Comparison of ENCODE assay signal across 8 cellular contexts in the genomic region with DNA sequence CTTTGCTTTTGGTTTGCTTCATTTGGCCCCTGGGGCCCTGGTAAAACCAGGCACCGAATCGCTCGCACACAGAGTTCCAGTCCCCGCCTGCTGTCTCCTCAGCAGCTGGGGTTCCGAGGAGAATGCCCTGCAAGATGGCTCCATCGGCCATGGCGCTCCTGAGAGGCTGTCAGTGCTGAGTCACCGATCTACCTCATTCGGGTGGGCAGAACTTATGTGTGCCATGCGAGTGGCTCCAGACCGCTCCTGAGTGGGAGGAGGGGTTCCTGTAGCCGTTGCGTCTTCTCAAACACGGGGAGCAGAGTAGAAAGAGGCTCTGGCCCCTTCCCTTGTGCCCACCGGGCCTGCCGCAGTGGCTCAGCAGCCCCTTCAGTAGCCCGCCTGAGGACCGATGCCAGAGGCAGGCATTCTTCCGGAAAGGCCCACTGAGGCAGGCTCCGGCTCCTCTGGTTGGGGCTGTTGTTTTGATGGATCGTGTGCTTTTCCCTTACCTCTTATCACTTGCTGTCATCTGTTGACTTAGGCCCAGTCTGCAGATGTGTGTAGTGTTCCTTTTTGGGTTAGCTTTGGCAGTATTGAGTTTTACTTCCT. TPM values are rescaled to one million over a fixed set of nuclear protein-coding genes. Genes with fewer than 3 reads are reported as not detected.
A peak's percentile ranks its signal among the peaks of the same experiment; 100 is the strongest.
DNase-seq lines count a peak whose midpoint lies in the region; ATAC-seq and TF ChIP-seq lines count a peak whose summit lies in the region.

No MANE protein-coding gene starts in this region.

- intact Hi-C loops in left ventricle myocardium inferior (cut with micrococcal nuclease) (no loop called here), sciatic nerve (cut with DNase I) (no loop called here)

- DNase-seq in DMS79 treated with DMSO at 0.1 percent for 48 hours (lab: John Stamatoyannopoulos, UW) (peak; percentile 5), DMS79 (lab: John Stamatoyannopoulos, UW) (no peak), SK-MEL-5 (ENCODE audit: low read depth, low spot score) (peak; percentile 46), left ventricle myocardium inferior (no peak), sciatic nerve (ENCODE audit: low spot score) (no peak), NCI-H1048 (lab: John Stamatoyannopoulos, UW) (no peak)

- in situ Hi-C loops in SK-MEL-5 (cut with HindIII; ENCODE audit: low pct_unique_long_range_greater_than_20kb, low sequenced_read_pairs): no loop called here

- H3K9me3 ChIP-seq in left ventricle myocardium inferior (replicated peaks): no peaks in the 10 kb centered on the region

- H3K27ac Mint-ChIP-seq in activated naive CD4-positive, alpha-beta T cell treated with anti-CD3 and anti-CD28 coated beads, Interleukin-2, amount 50 U/mL, for 24 hours: peak overlapping the region; percentile 99

- no peaks in the 10 kb centered on the region for H3K9me3 Mint-ChIP-seq in activated naive CD4-positive, alpha-beta T cell treated with anti-CD3 and anti-CD28 coated beads, Interleukin-2, amount 50 U/mL, for 24 hours

- ATAC-seq in HG03280 (IDR thresholded peaks at IDR 0.05; ENCODE audit: unreplicated experiment) (peak; percentile 33), sciatic nerve (peak; percentile 41)

- H3K27ac ChIP-seq in left ventricle myocardium inferior (replicated peaks): peak overlapping the region; percentile 90

- no peaks in the 10 kb centered on the region for H3K27me3 ChIP-seq in left ventricle myocardium inferior (ENCODE audit: low read depth)

- H3K4me1 Mint-ChIP-seq in activated naive CD4-positive, alpha-beta T cell treated with anti-CD3 and anti-CD28 coated beads, Interleukin-2, amount 50 U/mL, for 24 hours: peaks cover 35% of the 10 kb centered on the region

- H3K27me3 Mint-ChIP-seq in activated naive CD4-positive, alpha-beta T cell treated with anti-CD3 and anti-CD28 coated beads, Interleukin-2, amount 50 U/mL, for 24 hours: no peaks in the 10 kb centered on the region

- peaks cover 4% of the 10 kb centered on the region for H3K36me3 Mint-ChIP-seq in activated naive CD4-positive, alpha-beta T cell treated with anti-CD3 and anti-CD28 coated beads, Interleukin-2, amount 50 U/mL, for 24 hours

- peaks cover 47% of the 10 kb centered on the region for H3K4me1 ChIP-seq in left ventricle myocardium inferior

- no peak for TF ChIP-seq CTCF in left ventricle myocardium inferior (IDR thresholded peaks at IDR 0.05; ENCODE audit: borderline replicate concordance)

- peaks cover 31% of the 10 kb centered on the region for H3K36me3 ChIP-seq in left ventricle myocardium inferior

- H3K4me3 ChIP-seq in left ventricle myocardium inferior: peak overlapping the region; percentile 99

- peak overlapping the region; percentile 100 for H3K4me3 Mint-ChIP-seq in activated naive CD4-positive, alpha-beta T cell treated with anti-CD3 and anti-CD28 coated beads, Interleukin-2, amount 50 U/mL, for 24 hours

RNA-seq across cellular contexts. Expression of gene CHPF2, which starts 0.9 kb away (rescaled TPM):
- 44.0 and 45.7 TPM in 2 replicates for total RNA-seq in SK-MEL-5 (2014; rRNA removed; shearing (Covaris generic))
- polyA plus RNA-seq in SK-MEL-5 (2015; cell fraction: cytosol; rRNA removed): 51.6 and 60.4 TPM in 2 replicates
- 53.5 and 58.8 TPM in 2 replicates for polyA plus RNA-seq in SK-MEL-5 (2015; cell fraction: nucleus; rRNA removed)
- total RNA-seq in left ventricle myocardium inferior (17.3 TPM), sciatic nerve (23.6 TPM)

RNA-seq across cellular contexts. Expression of gene ABCF2, which starts 6.2 kb away (rescaled TPM):
- 93.5 and 94.6 TPM in 2 replicates for total RNA-seq in SK-MEL-5 (2014; rRNA removed; shearing (Covaris generic))
- 92.2 and 107 TPM in 2 replicates for polyA plus RNA-seq in SK-MEL-5 (2015; cell fraction: cytosol; rRNA removed)
- 77.1 and 83.4 TPM in 2 replicates for polyA plus RNA-seq in SK-MEL-5 (2015; cell fraction: nucleus; rRNA removed)
- total RNA-seq in left ventricle myocardium inferior (30.5 TPM), sciatic nerve (20.8 TPM)

RNA-seq across cellular contexts. Expression of gene SMARCD3, which starts 15.3 kb away (rescaled TPM):
- 22.9 and 24.3 TPM in 2 replicates for total RNA-seq in SK-MEL-5 (2014; rRNA removed; shearing (Covaris generic))
- 21.3 and 25.5 TPM in 2 replicates for polyA plus RNA-seq in SK-MEL-5 (2015; cell fraction: cytosol; rRNA removed)
- polyA plus RNA-seq in SK-MEL-5 (2015; cell fraction: nucleus; rRNA removed): 93.4 and 117 TPM in 2 replicates
- total RNA-seq in left ventricle myocardium inferior: 104 TPM
- total RNA-seq in sciatic nerve: 50.7 TPM

RNA-seq across cellular contexts. Expression of gene H2BK1, which starts 22.9 kb away (rescaled TPM):
- total RNA-seq in SK-MEL-5 (2014; rRNA removed; shearing (Covaris generic)): not detected in 2 replicates
- polyA plus RNA-seq in SK-MEL-5 (2015; cell fraction: cytosol; rRNA removed): not detected in 2 replicates
- not detected in 2 replicates for polyA plus RNA-seq in SK-MEL-5 (2015; cell fraction: nucleus; rRNA removed)
- not detected for total RNA-seq in left ventricle myocardium inferior
- total RNA-seq in sciatic nerve: not detected

RNA-seq across cellular contexts. Expression of gene ASB10, which starts 46.2 kb away (rescaled TPM):
- total RNA-seq in SK-MEL-5 (2014; rRNA removed; shearing (Covaris generic)): not detected in 2 replicates
- polyA plus RNA-seq in SK-MEL-5 (2015; cell fraction: cytosol; rRNA removed): not detected in 2 replicates
- not detected in 2 replicates for polyA plus RNA-seq in SK-MEL-5 (2015; cell fraction: nucleus; rRNA removed)
- total RNA-seq in left ventricle myocardium inferior: 35.4 TPM
- not detected for total RNA-seq in sciatic nerve

Comparison
In these comparisons a context has a peak if more than half of its experiments do, and no peak if none do; other contexts are left out.
1. DNase-seq: peak in DMS79 treated with DMSO at 0.1 percent for 48 hours (single experiment) and SK-MEL-5 (single experiment); none in DMS79 (single experiment), left ventricle myocardium inferior (single experiment), sciatic nerve (single experiment) and NCI-H1048 (single experiment).